Comparison of ENCODE assay signal across 17 cellular contexts in genomic region chr4:125062079-125062478, GRCh38.
DNase-seq lines count a peak whose midpoint lies in the region; ATAC-seq and TF ChIP-seq lines count a peak whose summit lies in the region.
"Had no signal": no experiment of that assay in that cellular context is flagged by ENCODE, and none has a peak within 500 bp of the region (broad histone marks: within the 10 kb centered on the region; RNA-seq: fewer than 3 reads in every experiment).

No MANE protein-coding gene starts in this region.

- H3K79me1 ChIP-seq in IMR-90 (ENCODE audit: low read depth in 1 of 2, low read length in 2 of 2): no peaks in the 10 kb centered on the region

- H3K9me3 Mint-ChIP-seq in neural progenitor cell: no peaks in the 10 kb centered on the region
- peaks cover 10% of the 10 kb centered on the region for H3K9me3 Mint-ChIP-seq in stimulated activated effector memory CD8-positive, alpha-beta T cell treated with anti-CD3 and anti-CD28 coated beads, Interleukin-12 subunit alpha, Interleukin-12 subunit beta, amount 100 ng/mL, for 72 hours

- no peak overlapping the region for H2BK5ac ChIP-seq in IMR-90 (ENCODE audit: low read depth, low read length, poor library complexity, severe bottlenecking)

- ATAC-seq in GM18867 (IDR thresholded peaks at IDR 0.05; ENCODE audit: unreplicated experiment): peak; percentile 54
- no peak for ATAC-seq in IMR-90 (ENCODE audit: low read depth)
- ATAC-seq in GM21381 (IDR thresholded peaks at IDR 0.05; ENCODE audit: unreplicated experiment): no peak
- ATAC-seq in stimulated activated effector memory CD8-positive, alpha-beta T cell treated with anti-CD3 and anti-CD28 coated beads, Interleukin-12 subunit alpha, Interleukin-12 subunit beta, amount 100 ng/mL, for 72 hours: no peak
- ATAC-seq: Right ventricle myocardium inferior had no signal

- H4K91ac ChIP-seq in IMR-90 (ENCODE audit: insufficient read depth, low read depth, low read length): no peak overlapping the region

- H3K4me1 Mint-ChIP-seq in neural progenitor cell: peaks cover 9% of the 10 kb centered on the region
- H3K4me1 Mint-ChIP-seq in stimulated activated effector memory CD8-positive, alpha-beta T cell treated with anti-CD3 and anti-CD28 coated beads, Interleukin-12 subunit alpha, Interleukin-12 subunit beta, amount 100 ng/mL, for 72 hours: no peaks in the 10 kb centered on the region
- H3K4me1 Mint-ChIP-seq: B cell, CD14-positive monocyte had no signal

- no peak overlapping the region for H3K9ac ChIP-seq in IMR-90 (ENCODE audit: low read depth, low read length)
- H3K9ac ChIP-seq in neural progenitor cell: no peak overlapping the region

- H3K27ac Mint-ChIP-seq in neural progenitor cell: peak overlapping the region; percentile 38
- H3K27ac Mint-ChIP-seq in stimulated activated effector memory CD8-positive, alpha-beta T cell treated with anti-CD3 and anti-CD28 coated beads, Interleukin-12 subunit alpha, Interleukin-12 subunit beta, amount 100 ng/mL, for 72 hours: no peak overlapping the region
- H3K27ac Mint-ChIP-seq: B cell, CD14-positive monocyte had no signal

- TF ChIP-seq POLR2A in IMR-90 (IDR thresholded peaks at IDR 0.05; ENCODE audit: low read depth, low read length): no peak

- no peaks in the 10 kb centered on the region for H4K20me1 ChIP-seq in IMR-90 (ENCODE audit: insufficient read depth, low read length)
- no peaks in the 10 kb centered on the region for H4K20me1 ChIP-seq in neural progenitor cell (ENCODE audit: low read depth)

- BruUV-seq in IMR-90 (replicated peaks; lab: Mats Ljungman, UMichigan): no TSS peak

- POLR2A ChIA-PET in IMR-90 (lab: Charles Lee; ENCODE audit: unreplicated experiment): no interaction called here

- H3K14ac ChIP-seq in IMR-90 (replicated peaks; ENCODE audit: low read depth, low read length): no peak overlapping the region

- no peak overlapping the region for H2BK20ac ChIP-seq in IMR-90 (ENCODE audit: low read depth, low read length)

- peak overlapping the region; percentile 61 for H2AFZ ChIP-seq in IMR-90 (replicated peaks; ENCODE audit: low read length, poor library complexity)
- H2AFZ ChIP-seq in neural progenitor cell (replicated peaks): no peak overlapping the region

- dilution Hi-C loops in IMR-90 (cut with HindIII; ENCODE audit: low sequenced_read_pairs, unreplicated experiment): no loop called here

- H3K18ac ChIP-seq in IMR-90 (ENCODE audit: low read depth, low read length): peak overlapping the region; percentile 48; the same call in 1 of the 2 replicates

- H3K4me3 Mint-ChIP-seq in neural progenitor cell: no peak overlapping the region
- H3K4me3 Mint-ChIP-seq in stimulated activated effector memory CD8-positive, alpha-beta T cell treated with anti-CD3 and anti-CD28 coated beads, Interleukin-12 subunit alpha, Interleukin-12 subunit beta, amount 100 ng/mL, for 72 hours: no peak overlapping the region
- H3K4me3 Mint-ChIP-seq: B cell, CD14-positive monocyte had no signal

- 100% methylated on average over 1 of the region's 2 CpGs; no CpG with 5 or more reads in 1 of the 2 experiments for WGBS in IMR-90 (ENCODE audit: extremely low coverage in 2 of 2, insufficient read length in 1 of 2), 2 experiments

- TF ChIP-seq CTCF in IMR-90 (conservative IDR thresholded peaks at IDR 0.05; ENCODE audit: low read depth, low read length): no peak
- no peak for TF ChIP-seq CTCF in neural progenitor cell (IDR thresholded peaks at IDR 0.05)
- TF ChIP-seq CTCF in GM20000 (IDR thresholded peaks at IDR 0.05; ENCODE audit: extremely low read depth, missing control alignments): no peak

- no peaks in the 10 kb centered on the region for H3K36me3 Mint-ChIP-seq in neural progenitor cell
- H3K36me3 Mint-ChIP-seq in stimulated activated effector memory CD8-positive, alpha-beta T cell treated with anti-CD3 and anti-CD28 coated beads, Interleukin-12 subunit alpha, Interleukin-12 subunit beta, amount 100 ng/mL, for 72 hours: no peaks in the 10 kb centered on the region
- H3K36me3 Mint-ChIP-seq: CD14-positive monocyte had no signal

- H4K5ac ChIP-seq in IMR-90 (ENCODE audit: low read depth, low read length): no peak overlapping the region

- in situ Hi-C loops in IMR-90 (cut with MboI; ENCODE audit: low sequenced_read_pairs): no loop called here

- H3K4me3 ChIP-seq in IMR-90 (ENCODE audit: insufficient read depth, low read depth, low read length) (no peak overlapping the region), neural progenitor cell (no peak overlapping the region)

- H3K4me2 ChIP-seq in IMR-90 (ENCODE audit: low read depth, low read length) (no peak overlapping the region), neural progenitor cell (no peak overlapping the region)

- no peak for TF ChIP-seq RAD21 in IMR-90 (IDR thresholded peaks at IDR 0.05; ENCODE audit: low read length)

- H3K79me2 ChIP-seq in neural progenitor cell (ENCODE audit: low read depth): no peaks in the 10 kb centered on the region

- H3K27me3 Mint-ChIP-seq in neural progenitor cell (ENCODE audit: insufficient read depth, low read depth): no peaks in the 10 kb centered on the region
- H3K27me3 Mint-ChIP-seq: B cell had no signal

- H2AK9ac ChIP-seq in IMR-90 (replicated peaks; ENCODE audit: low read depth, low read length, poor library complexity): no peak overlapping the region

- H3K9me3 ChIP-seq in IMR-90 (ENCODE audit: control insufficient read depth, insufficient read depth, low read length) (no peaks in the 10 kb centered on the region), neural progenitor cell (ENCODE audit: low read depth) (no peaks in the 10 kb centered on the region)

- no peak overlapping the region; the same call in 1 of the 2 replicates for H3K23ac ChIP-seq in IMR-90 (ENCODE audit: low read depth, low read length)

- DNase-seq in IMR-90 (no peak), dermis blood vessel endothelial cell (peak; percentile 6), neural progenitor cell (ENCODE audit: low spot score) (peak; percentile 6), GM20000 (ENCODE audit: low spot score) (no peak)
- DNase-seq in stimulated activated effector memory CD8-positive, alpha-beta T cell treated with anti-CD3 and anti-CD28 coated beads, Interleukin-12 subunit alpha, Interleukin-12 subunit beta, amount 100 ng/mL, for 72 hours (ENCODE audit: low spot score in 2 of 2): no peak
- DNase-seq: GOT3, Kasumi-1, NCI-H1417, NCI-H1694 treated with DMSO at 0.1 percent for 48 hours, NCI-H226, NCI-H524, NCI-H82 had no signal

- H2AK5ac ChIP-seq in IMR-90 (ENCODE audit: low read depth, low read length): no peak overlapping the region

- intact Hi-C loops in IMR-90 (cut with micrococcal nuclease): no loop called here

- H3K27ac ChIP-seq in IMR-90 (ENCODE audit: insufficient read depth, low read length) (no peak overlapping the region), neural progenitor cell (no peak overlapping the region)

- H3K4ac ChIP-seq in IMR-90 (ENCODE audit: low read depth, low read length): no peak overlapping the region

- no peaks in the 10 kb centered on the region; the same call in 1 of the 2 replicates for H3K4me1 ChIP-seq in IMR-90 (ENCODE audit: control insufficient read depth, insufficient read depth, low read length)
- H3K4me1 ChIP-seq in neural progenitor cell: peaks cover 14% of the 10 kb centered on the region

- H3K36me3 ChIP-seq in IMR-90 (ENCODE audit: control insufficient read depth, insufficient read depth, low read length) (no peaks in the 10 kb centered on the region), neural progenitor cell (no peaks in the 10 kb centered on the region)

- no peak overlapping the region for H2BK120ac ChIP-seq in IMR-90 (ENCODE audit: low read depth, low read length)

- H3F3A ChIP-seq in neural progenitor cell (ENCODE audit: low read depth): no peaks in the 10 kb centered on the region

- no peaks in the 10 kb centered on the region; the same call in 1 of the 2 replicates for H3K9me1 ChIP-seq in IMR-90 (ENCODE audit: insufficient read depth, low read length)

- no peaks in the 10 kb centered on the region for H3K27me3 ChIP-seq in IMR-90 (ENCODE audit: control insufficient read depth, insufficient read depth, low read length)
- H3K27me3 ChIP-seq in neural progenitor cell: no peaks in the 10 kb centered on the region

- no peak overlapping the region for H3K56ac ChIP-seq in IMR-90 (ENCODE audit: extremely low read depth, insufficient read depth, low read length)

- CTCF ChIA-PET in IMR-90 (lab: Yijun Ruan, JAX): no interaction called here

- H2BK15ac ChIP-seq in IMR-90 (ENCODE audit: low read depth, low read length): no peak overlapping the region

- H4K8ac ChIP-seq in IMR-90 (ENCODE audit: low read depth in 2 of 2, low read length in 2 of 2): no peak overlapping the region

TF ChIP-seq in IMR-90, 13 proteins besides CTCF, POLR2A, EP300 and RAD21 (continues in another document):
- TF ChIP-seq RFX5 (IDR thresholded peaks at IDR 0.05; ENCODE audit: low read depth, low read length): no peak
- no peak for TF ChIP-seq ELK1 (IDR thresholded peaks at IDR 0.05; ENCODE audit: borderline replicate concordance, low read depth, low read length)
- TF ChIP-seq FOS (IDR thresholded peaks at IDR 0.05; ENCODE audit: low read depth, low read length): no peak
- TF ChIP-seq MXI1 (IDR thresholded peaks at IDR 0.05; ENCODE audit: borderline replicate concordance, low read depth, low read length): no peak
- TF ChIP-seq USF2 (IDR thresholded peaks at IDR 0.05; ENCODE audit: low read depth, low read length): no peak
- no peak for TF ChIP-seq MAZ (IDR thresholded peaks at IDR 0.05; ENCODE audit: borderline replicate concordance, low read depth, low read length)
- no peak for TF ChIP-seq MAFK (IDR thresholded peaks at IDR 0.05; ENCODE audit: low read depth, low read length)
- no peak for TF ChIP-seq CHD1 (IDR thresholded peaks at IDR 0.05; ENCODE audit: low read depth, low read length)
- no peak for TF ChIP-seq CEBPB (IDR thresholded peaks at IDR 0.05; ENCODE audit: low read depth, low read length)
- no peak for TF ChIP-seq RCOR1 (IDR thresholded peaks at IDR 0.05; ENCODE audit: insufficient replicate concordance, low read length)

Comparison
In these comparisons a context has a peak if more than half of its experiments do, and no peak if none do; other contexts are left out.
1. DNase-seq: peak in dermis blood vessel endothelial cell (single experiment) and neural progenitor cell (single experiment); none in IMR-90 (single experiment), stimulated activated effector memory CD8-positive, alpha-beta T cell treated with anti-CD3 and anti-CD28 coated beads, Interleukin-12 subunit alpha, Interleukin-12 subunit beta, amount 100 ng/mL, for 72 hours (0 of 2) and GM20000 (single experiment).